Comparison of ENCODE assay signal across 1 cellular context in genomic region chr11:70637949-70638598, GRCh38.
A peak's percentile ranks its signal among the peaks of the same experiment; 100 is the strongest.
TF ChIP-seq lines count a peak whose summit lies in the region.

No MANE protein-coding gene starts in this region.

TF ChIP-seq in HepG2, 621 proteins besides CTCF, POLR2A, EP300 and RAD21 (continued from another document and continues in another):
- TF ChIP-seq RNF219 (CRISPR knock-in tag; IDR thresholded peaks at IDR 0.05): no peak
- no peak for TF ChIP-seq CHD2 (IDR thresholded peaks at IDR 0.05; ENCODE audit: low read depth, low read length)
- TF ChIP-seq ATF6 (CRISPR knock-in tag; conservative IDR thresholded peaks at IDR 0.05): no peak
- TF ChIP-seq FOXM1 (CRISPR knock-in tag; IDR thresholded peaks at IDR 0.05): no peak
- no peak for TF ChIP-seq CCDC6 (CRISPR knock-in tag; IDR thresholded peaks at IDR 0.05)
- no peak for TF ChIP-seq SMYD3 (CRISPR knock-in tag; IDR thresholded peaks at IDR 0.05)
- no peak for TF ChIP-seq ZFP36L1 (CRISPR knock-in tag; IDR thresholded peaks at IDR 0.05)
- TF ChIP-seq SKI (IDR thresholded peaks at IDR 0.05; ENCODE audit: partially characterized antibody): no peak
- TF ChIP-seq, protein P1, sequence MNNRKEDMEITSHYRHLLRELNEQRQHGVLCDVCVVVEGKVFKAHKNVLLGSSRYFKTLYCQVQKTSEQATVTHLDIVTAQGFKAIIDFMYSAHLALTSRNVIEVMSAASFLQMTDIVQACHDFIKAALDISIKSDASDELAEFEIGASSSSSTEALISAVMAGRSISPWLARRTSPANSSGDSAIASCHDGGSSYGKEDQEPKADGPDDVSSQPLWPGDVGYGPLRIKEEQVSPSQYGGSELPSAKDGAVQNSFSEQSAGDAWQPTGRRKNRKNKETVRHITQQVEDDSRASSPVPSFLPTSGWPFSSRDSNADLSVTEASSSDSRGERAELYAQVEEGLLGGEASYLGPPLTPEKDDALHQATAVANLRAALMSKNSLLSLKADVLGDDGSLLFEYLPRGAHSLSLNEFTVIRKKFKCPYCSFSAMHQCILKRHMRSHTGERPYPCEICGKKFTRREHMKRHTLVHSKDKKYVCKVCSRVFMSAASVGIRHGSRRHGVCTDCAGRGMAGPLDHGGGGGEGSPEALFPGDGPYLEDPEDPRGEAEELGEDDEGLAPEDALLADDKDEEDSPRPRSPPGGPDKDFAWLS (CRISPR knock-in tag; IDR thresholded peaks at IDR 0.05; ENCODE audit: borderline replicate concordance): no peak
- TF ChIP-seq MATR3 (CRISPR knock-in tag; IDR thresholded peaks at IDR 0.05): no peak
- TF ChIP-seq ZBTB10 (CRISPR knock-in tag; IDR thresholded peaks at IDR 0.05; ENCODE audit: borderline replicate concordance): no peak
- TF ChIP-seq SP2 (CRISPR knock-in tag; IDR thresholded peaks at IDR 0.05): no peak
- TF ChIP-seq ZNF280D (CRISPR knock-in tag; IDR thresholded peaks at IDR 0.05): no peak
- peak; percentile 85 for TF ChIP-seq SOX5 (CRISPR knock-in tag; IDR thresholded peaks at IDR 0.05; ENCODE audit: borderline replicate concordance)
- TF ChIP-seq, protein P2, sequence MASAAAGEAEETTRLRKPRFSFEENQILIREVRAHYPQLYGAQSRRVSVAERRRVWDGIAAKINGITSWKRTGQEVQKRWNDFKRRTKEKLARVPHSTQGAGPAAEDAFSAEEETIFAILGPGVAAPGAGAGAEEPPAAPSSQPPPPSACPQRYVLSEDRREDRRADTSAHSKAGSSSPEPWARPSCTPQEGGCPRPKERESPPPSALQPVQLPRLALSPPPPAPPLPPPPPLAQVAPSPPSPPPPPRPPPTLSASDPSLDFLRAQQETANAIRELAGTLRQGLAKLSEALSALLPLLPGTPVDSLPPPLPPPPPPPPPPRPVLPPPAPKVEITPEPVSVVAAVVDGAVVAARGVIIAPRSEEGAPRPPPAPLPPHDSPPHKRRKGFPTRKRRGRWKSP (CRISPR knock-in tag; IDR thresholded peaks at IDR 0.05): no peak
- TF ChIP-seq, protein P3, sequence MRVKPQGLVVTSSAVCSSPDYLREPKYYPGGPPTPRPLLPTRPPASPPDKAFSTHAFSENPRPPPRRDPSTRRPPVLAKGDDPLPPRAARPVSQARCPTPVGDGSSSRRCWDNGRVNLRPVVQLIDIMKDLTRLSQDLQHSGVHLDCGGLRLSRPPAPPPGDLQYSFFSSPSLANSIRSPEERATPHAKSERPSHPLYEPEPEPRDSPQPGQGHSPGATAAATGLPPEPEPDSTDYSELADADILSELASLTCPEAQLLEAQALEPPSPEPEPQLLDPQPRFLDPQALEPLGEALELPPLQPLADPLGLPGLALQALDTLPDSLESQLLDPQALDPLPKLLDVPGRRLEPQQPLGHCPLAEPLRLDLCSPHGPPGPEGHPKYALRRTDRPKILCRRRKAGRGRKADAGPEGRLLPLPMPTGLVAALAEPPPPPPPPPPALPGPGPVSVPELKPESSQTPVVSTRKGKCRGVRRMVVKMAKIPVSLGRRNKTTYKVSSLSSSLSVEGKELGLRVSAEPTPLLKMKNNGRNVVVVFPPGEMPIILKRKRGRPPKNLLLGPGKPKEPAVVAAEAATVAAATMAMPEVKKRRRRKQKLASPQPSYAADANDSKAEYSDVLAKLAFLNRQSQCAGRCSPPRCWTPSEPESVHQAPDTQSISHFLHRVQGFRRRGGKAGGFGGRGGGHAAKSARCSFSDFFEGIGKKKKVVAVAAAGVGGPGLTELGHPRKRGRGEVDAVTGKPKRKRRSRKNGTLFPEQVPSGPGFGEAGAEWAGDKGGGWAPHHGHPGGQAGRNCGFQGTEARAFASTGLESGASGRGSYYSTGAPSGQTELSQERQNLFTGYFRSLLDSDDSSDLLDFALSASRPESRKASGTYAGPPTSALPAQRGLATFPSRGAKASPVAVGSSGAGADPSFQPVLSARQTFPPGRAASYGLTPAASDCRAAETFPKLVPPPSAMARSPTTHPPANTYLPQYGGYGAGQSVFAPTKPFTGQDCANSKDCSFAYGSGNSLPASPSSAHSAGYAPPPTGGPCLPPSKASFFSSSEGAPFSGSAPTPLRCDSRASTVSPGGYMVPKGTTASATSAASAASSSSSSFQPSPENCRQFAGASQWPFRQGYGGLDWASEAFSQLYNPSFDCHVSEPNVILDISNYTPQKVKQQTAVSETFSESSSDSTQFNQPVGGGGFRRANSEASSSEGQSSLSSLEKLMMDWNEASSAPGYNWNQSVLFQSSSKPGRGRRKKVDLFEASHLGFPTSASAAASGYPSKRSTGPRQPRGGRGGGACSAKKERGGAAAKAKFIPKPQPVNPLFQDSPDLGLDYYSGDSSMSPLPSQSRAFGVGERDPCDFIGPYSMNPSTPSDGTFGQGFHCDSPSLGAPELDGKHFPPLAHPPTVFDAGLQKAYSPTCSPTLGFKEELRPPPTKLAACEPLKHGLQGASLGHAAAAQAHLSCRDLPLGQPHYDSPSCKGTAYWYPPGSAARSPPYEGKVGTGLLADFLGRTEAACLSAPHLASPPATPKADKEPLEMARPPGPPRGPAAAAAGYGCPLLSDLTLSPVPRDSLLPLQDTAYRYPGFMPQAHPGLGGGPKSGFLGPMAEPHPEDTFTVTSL (CRISPR knock-in tag; IDR thresholded peaks at IDR 0.05; ENCODE audit: borderline replicate concordance): peak; percentile 83; the same call in 1 of the 2 replicates
- TF ChIP-seq, protein P4, sequence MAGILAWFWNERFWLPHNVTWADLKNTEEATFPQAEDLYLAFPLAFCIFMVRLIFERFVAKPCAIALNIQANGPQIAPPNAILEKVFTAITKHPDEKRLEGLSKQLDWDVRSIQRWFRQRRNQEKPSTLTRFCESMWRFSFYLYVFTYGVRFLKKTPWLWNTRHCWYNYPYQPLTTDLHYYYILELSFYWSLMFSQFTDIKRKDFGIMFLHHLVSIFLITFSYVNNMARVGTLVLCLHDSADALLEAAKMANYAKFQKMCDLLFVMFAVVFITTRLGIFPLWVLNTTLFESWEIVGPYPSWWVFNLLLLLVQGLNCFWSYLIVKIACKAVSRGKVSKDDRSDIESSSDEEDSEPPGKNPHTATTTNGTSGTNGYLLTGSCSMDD (CRISPR knock-in tag; IDR thresholded peaks at IDR 0.05): no peak
- no peak for TF ChIP-seq PAX8 (CRISPR knock-in tag; IDR thresholded peaks at IDR 0.05; ENCODE audit: borderline replicate concordance)
- peak; percentile 72 for TF ChIP-seq ZNF263 (CRISPR knock-in tag; IDR thresholded peaks at IDR 0.05)
- TF ChIP-seq ZNF776 (CRISPR knock-in tag; IDR thresholded peaks at IDR 0.05): no peak
- no peak for TF ChIP-seq ZNF782 (CRISPR knock-in tag; IDR thresholded peaks at IDR 0.05; ENCODE audit: borderline replicate concordance)
- TF ChIP-seq, protein P5, sequence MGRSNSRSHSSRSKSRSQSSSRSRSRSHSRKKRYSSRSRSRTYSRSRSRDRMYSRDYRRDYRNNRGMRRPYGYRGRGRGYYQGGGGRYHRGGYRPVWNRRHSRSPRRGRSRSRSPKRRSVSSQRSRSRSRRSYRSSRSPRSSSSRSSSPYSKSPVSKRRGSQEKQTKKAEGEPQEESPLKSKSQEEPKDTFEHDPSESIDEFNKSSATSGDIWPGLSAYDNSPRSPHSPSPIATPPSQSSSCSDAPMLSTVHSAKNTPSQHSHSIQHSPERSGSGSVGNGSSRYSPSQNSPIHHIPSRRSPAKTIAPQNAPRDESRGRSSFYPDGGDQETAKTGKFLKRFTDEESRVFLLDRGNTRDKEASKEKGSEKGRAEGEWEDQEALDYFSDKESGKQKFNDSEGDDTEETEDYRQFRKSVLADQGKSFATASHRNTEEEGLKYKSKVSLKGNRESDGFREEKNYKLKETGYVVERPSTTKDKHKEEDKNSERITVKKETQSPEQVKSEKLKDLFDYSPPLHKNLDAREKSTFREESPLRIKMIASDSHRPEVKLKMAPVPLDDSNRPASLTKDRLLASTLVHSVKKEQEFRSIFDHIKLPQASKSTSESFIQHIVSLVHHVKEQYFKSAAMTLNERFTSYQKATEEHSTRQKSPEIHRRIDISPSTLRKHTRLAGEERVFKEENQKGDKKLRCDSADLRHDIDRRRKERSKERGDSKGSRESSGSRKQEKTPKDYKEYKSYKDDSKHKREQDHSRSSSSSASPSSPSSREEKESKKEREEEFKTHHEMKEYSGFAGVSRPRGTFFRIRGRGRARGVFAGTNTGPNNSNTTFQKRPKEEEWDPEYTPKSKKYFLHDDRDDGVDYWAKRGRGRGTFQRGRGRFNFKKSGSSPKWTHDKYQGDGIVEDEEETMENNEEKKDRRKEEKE (IDR thresholded peaks at IDR 0.05): no peak
- TF ChIP-seq ZNF460 (CRISPR knock-in tag; IDR thresholded peaks at IDR 0.05; ENCODE audit: borderline replicate concordance): no peak
